13 cellular contexts compared by ENCODE assay signal in genomic region chr19:40567750-40568494, GRCh38. TPM values are rescaled to one million over a fixed set of nuclear protein-coding genes. Genes with fewer than 3 reads are reported as not detected.
A peak's percentile ranks its signal among the peaks of the same experiment; 100 is the strongest.
DNase-seq lines count a peak whose midpoint lies in the region; ATAC-seq, FAIRE-seq and TF ChIP-seq lines count a peak whose summit lies in the region.
"Had no signal": no experiment of that assay in that cellular context is flagged by ENCODE, and none has a peak within 500 bp of the region (broad histone marks: within the 10 kb centered on the region; RNA-seq: fewer than 3 reads in every experiment).

No MANE protein-coding gene starts in this region.

- no peaks in the 10 kb centered on the region for H3K36me3 Mint-ChIP-seq in dendritic cell treated with granulocyte-macrophage colony-stimulating factor and Interleukin-4, amounts not matched to agents 40 ng/mL and 50 ng/mL, for 4 days (ENCODE audit: low read depth)

- no peak for ATAC-seq in HepG2
- no peak for ATAC-seq in right lobe of liver
- no peak for ATAC-seq in GM19455 (IDR thresholded peaks at IDR 0.05; ENCODE audit: unreplicated experiment)

- no peaks in the 10 kb centered on the region for H3K79me2 ChIP-seq in HepG2 (ENCODE audit: insufficient read depth, low read length)

- TF ChIP-seq EP300 in HepG2 (IDR thresholded peaks at IDR 0.05; ENCODE audit: low read depth in 2 of 2, low read length in 2 of 2) (no peak), HepG2 (CRISPR knock-in tag; IDR thresholded peaks at IDR 0.05; ENCODE audit: borderline replicate concordance) (no peak)

- intact Hi-C loops in HepG2 (cut with micrococcal nuclease; ENCODE audit: unreplicated experiment) (no loop called here), right lobe of liver (cut with DNase I) (no loop called here), vagina (cut with DNase I) (no loop called here)
- intact Hi-C loops in dendritic cell treated with granulocyte-macrophage colony-stimulating factor and Interleukin-4, amounts not matched to agents 40 ng/mL and 50 ng/mL, for 4 days (cut with micrococcal nuclease) = loop anchor here (2.0 kb wide), 1 partner anchor 39 kb away; no protein-coding TSS in a partner anchor

- H3K27ac Mint-ChIP-seq in dendritic cell treated with granulocyte-macrophage colony-stimulating factor and Interleukin-4, amounts not matched to agents 40 ng/mL and 50 ng/mL, for 4 days = peak overlapping the region; percentile 37

- peaks cover 10 to 46% of the 10 kb centered on the region in 2 experiments for H3K27me3 ChIP-seq in HepG2 (ENCODE audit: control insufficient read depth in 1 of 2, insufficient read depth in 2 of 2, low read length in 2 of 2)
- H3K27me3 ChIP-seq in right lobe of liver = peaks cover 0 to 10% of the 10 kb centered on the region in 2 donors
- H3K27me3 ChIP-seq in vagina = peaks cover 4% of the 10 kb centered on the region

- H4K20me1 ChIP-seq in HepG2 (ENCODE audit: insufficient read depth, low read length) = no peaks in the 10 kb centered on the region
- H4K20me1 ChIP-seq: BLaER1 treated with 17β-estradiol and CSF1 and Interleukin-3, amounts not matched to agents 10 nM and 100 nM had no signal

- no peak for TF ChIP-seq RAD21 in HepG2 (CRISPR knock-in tag; IDR thresholded peaks at IDR 0.05)

- no peak for FAIRE-seq in HepG2 (lab: Jason Lieb, UNC)
- FAIRE-seq: small intestine had no signal

- H3K4me1 Mint-ChIP-seq in dendritic cell treated with granulocyte-macrophage colony-stimulating factor and Interleukin-4, amounts not matched to agents 40 ng/mL and 50 ng/mL, for 4 days (ENCODE audit: low read depth) = peaks cover 32% of the 10 kb centered on the region

- peak overlapping the region in 1 of 3 experiments; percentile 23; a peak in 1 of 6 replicates for H3K4me3 ChIP-seq in HepG2 (replicated peaks in 1 of 3; ENCODE audit: insufficient read depth in 1 of 3, low read depth in 2 of 3, low read length in 3 of 3)
- H3K4me3 ChIP-seq in right lobe of liver = no peak overlapping the region
- H3K4me3 ChIP-seq in mesodermal cell (ENCODE audit: extremely low read depth, insufficient read depth, low read length, poor library complexity, severe bottlenecking) = peak overlapping the region; percentile 5
- peak overlapping the region; percentile 37 to 43 for H3K4me3 ChIP-seq in vagina
- H3K4me3 ChIP-seq: BLaER1 treated with 17β-estradiol and CSF1 and Interleukin-3, amounts not matched to agents 10 nM and 100 nM had no signal

- 35% methylated on average over 33 of the region's 70 CpGs for WGBS in HepG2 (ENCODE audit: low lambda C conversion rate)
- WGBS in right lobe of liver (ENCODE audit: insufficient coverage, low coverage, low lambda C conversion rate, missing lambda C conversion rate) = 15% methylated on average over 5 of the region's 70 CpGs
- WGBS in mesodermal cell (ENCODE audit: insufficient coverage in 2 of 2), 2 experiments = 6 to 12% methylated on average over 42 to 70 of the region's 70 CpGs

- H3K27ac ChIP-seq in HepG2 (ENCODE audit: extremely low read length, insufficient read depth, low read length) (no peak overlapping the region), right lobe of liver (no peak overlapping the region), mesodermal cell (ENCODE audit: low read depth, low read length, severe bottlenecking) (no peak overlapping the region), vagina (no peak overlapping the region)
- H3K27ac ChIP-seq: BLaER1 treated with 17β-estradiol and CSF1 and Interleukin-3, amounts not matched to agents 10 nM and 100 nM; KMS-11 had no signal

- H3K27me3 Mint-ChIP-seq in dendritic cell treated with granulocyte-macrophage colony-stimulating factor and Interleukin-4, amounts not matched to agents 40 ng/mL and 50 ng/mL, for 4 days = peaks cover 61% of the 10 kb centered on the region

- TF ChIP-seq POLR2A in HepG2 (IDR thresholded peaks at IDR 0.05; ENCODE audit: insufficient read depth in 1 of 2, low read depth in 2 of 2, low read length in 2 of 2) (no peak), right lobe of liver (IDR thresholded peaks at IDR 0.05) (no peak), vagina (IDR thresholded peaks at IDR 0.05) (no peak)

- H3K9me3 ChIP-seq in HepG2 (ENCODE audit: low read length) (no peaks in the 10 kb centered on the region), right lobe of liver (no peaks in the 10 kb centered on the region), mesodermal cell (ENCODE audit: control insufficient read depth, low read length) (no peaks in the 10 kb centered on the region), vagina (no peaks in the 10 kb centered on the region)
- H3K9me3 ChIP-seq: BLaER1 treated with 17β-estradiol and CSF1 and Interleukin-3, amounts not matched to agents 10 nM and 100 nM had no signal

- H3K4me2 ChIP-seq in HepG2 (ENCODE audit: low read depth, low read length) = peak overlapping the region; percentile 27; the same call in 1 of the 2 replicates
- H3K4me2 ChIP-seq: BLaER1 treated with 17β-estradiol and CSF1 and Interleukin-3, amounts not matched to agents 10 nM and 100 nM; KMS-11 had no signal

- CTCF ChIA-PET in HepG2 (lab: Yijun Ruan, JAX; ENCODE audit: low intra/inter-chr PET ratio, low total read pairs) = no interaction called here

- in situ Hi-C loops in HepG2 (cut with HindIII; ENCODE audit: extremely low pct_ligation_motif_present, low pct_unique_long_range_greater_than_20kb) = no loop called here

- POLR2A ChIA-PET in HepG2 (lab: Yijun Ruan, JAX) = no interaction called here

- no peak overlapping the region for H2AFZ ChIP-seq in HepG2 (ENCODE audit: low read length)

- no peaks in the 10 kb centered on the region for H3K9me3 Mint-ChIP-seq in dendritic cell treated with granulocyte-macrophage colony-stimulating factor and Interleukin-4, amounts not matched to agents 40 ng/mL and 50 ng/mL, for 4 days

- H3K36me3 ChIP-seq in HepG2 (replicated peaks in 1 of 2; ENCODE audit: control insufficient read depth in 1 of 2, insufficient read depth in 2 of 2, low read length in 2 of 2) = no peaks in the 10 kb centered on the region
- no peaks in the 10 kb centered on the region for H3K36me3 ChIP-seq in right lobe of liver
- no peaks in the 10 kb centered on the region for H3K36me3 ChIP-seq in mesodermal cell (ENCODE audit: control insufficient read depth, insufficient read depth, low read length)
- no peaks in the 10 kb centered on the region for H3K36me3 ChIP-seq in vagina
- H3K36me3 ChIP-seq: BLaER1 treated with 17β-estradiol and CSF1 and Interleukin-3, amounts not matched to agents 10 nM and 100 nM had no signal

- no peak for DNase-seq in HepG2 (ENCODE audit: low spot score)
- DNase-seq in right lobe of liver = no peak
- no peak for DNase-seq in vagina (ENCODE audit: extremely low spot score in 2 of 2)
- DNase-seq in UCSD-AML1 (lab: John Stamatoyannopoulos, UW; ENCODE audit: unreplicated experiment) = no peak
- DNase-seq in NOMO-1 treated with DMSO at 0.1 percent for 48 hours (lab: John Stamatoyannopoulos, UW; ENCODE audit: unreplicated experiment) = no peak
- DNase-seq: kidney glomerular epithelial cell; small intestine; stimulated activated naive CD4-positive, alpha-beta T cell treated with Interleukin-2 at 50 U/mL for 16 hours had no signal

- H3K4me1 ChIP-seq in HepG2 (ENCODE audit: insufficient read depth, low read length) (peaks cover 18% of the 10 kb centered on the region), right lobe of liver (peaks cover 0 to 11% (median 0%) of the 10 kb centered on the region in 4 donors), mesodermal cell (ENCODE audit: control insufficient read depth, insufficient read depth, low read length, poor library complexity, severe bottlenecking) (peaks cover 2% of the 10 kb centered on the region), vagina (peaks cover 22% of the 10 kb centered on the region)

- H3K4me3 Mint-ChIP-seq in dendritic cell treated with granulocyte-macrophage colony-stimulating factor and Interleukin-4, amounts not matched to agents 40 ng/mL and 50 ng/mL, for 4 days = peak overlapping the region; percentile 72

- no peak overlapping the region for H3K9ac ChIP-seq in HepG2 (ENCODE audit: insufficient read depth, low read depth, low read length)
- H3K9ac ChIP-seq: BLaER1 treated with 17β-estradiol and CSF1 and Interleukin-3, amounts not matched to agents 10 nM and 100 nM; KMS-11 had no signal

- no TSS peak for BruUV-seq in HepG2 (replicated peaks; lab: Mats Ljungman, UMichigan)

- TF ChIP-seq CTCF in HepG2 (CRISPR knock-in tag; IDR thresholded peaks at IDR 0.05) (no peak), right lobe of liver (IDR thresholded peaks at IDR 0.05) (no peak), vagina (IDR thresholded peaks at IDR 0.05) (no peak)

RNA-seq across cellular contexts. Expression of gene SHKBP1, which starts 8.8 kb away (rescaled TPM):
- total RNA-seq in HepG2 (2016; rRNA removed; fragmentation: Illumina TruSeq; extraction: Trizol) = 13.8 and 16.2 TPM in 2 replicates
- total RNA-seq in HepG2 (2016; cell fraction: cytosol; rRNA removed; fragmentation: Illumina TruSeq; extraction: Trizol; ENCODE audit: low read depth) = 5.3 and 5.6 TPM in 2 replicates
- total RNA-seq in HepG2 (2016; cell fraction: insoluble cytoplasmic fraction; rRNA removed; fragmentation: Illumina TruSeq; extraction: Trizol) = 13.0 and 17.7 TPM in 2 replicates
- total RNA-seq in HepG2 (2016; cell fraction: membrane; rRNA removed; fragmentation: Illumina TruSeq; extraction: Trizol) = 7.8 and 10.7 TPM in 2 replicates
- total RNA-seq in HepG2 (2016; cell fraction: nucleus; rRNA removed; fragmentation: Illumina TruSeq; extraction: Trizol) = 13.0 and 13.3 TPM in 2 replicates
- 17.4 and 20.6 TPM in 2 replicates for polyA plus RNA-seq in HepG2 (2011; rRNA removed)
- polyA plus RNA-seq in HepG2 (2011; cell fraction: cytosol; rRNA removed) = 13.3 and 18.5 TPM in 2 replicates
- polyA plus RNA-seq in HepG2 (2011; cell fraction: nucleus; rRNA removed) = 67.9 and 84.5 TPM in 2 replicates
- polyA plus RNA-seq in HepG2 (2012) = 15.6 and 36.6 TPM in 2 replicates
- polyA plus RNA-seq in HepG2 (2016; cell fraction: cytosol; fragmentation: Illumina TruSeq; extraction: Trizol; ENCODE audit: low read depth) = 7.9 and 8.8 TPM in 2 replicates
- polyA plus RNA-seq in HepG2 (2016; cell fraction: insoluble cytoplasmic fraction; fragmentation: Illumina TruSeq; extraction: Trizol; ENCODE audit: low read depth) = 20.3 and 25.0 TPM in 2 replicates
- polyA plus RNA-seq in HepG2 (2016; cell fraction: membrane; fragmentation: Illumina TruSeq; extraction: Trizol; ENCODE audit: low read depth) = 14.5 and 16.5 TPM in 2 replicates
- polyA plus RNA-seq in HepG2 (2016; cell fraction: nucleus; fragmentation: Illumina TruSeq; extraction: Trizol; ENCODE audit: insufficient read depth, low read depth) = 34.3 and 43.8 TPM in 2 replicates
- 46.9 and 53.5 TPM in 2 replicates for polyA minus RNA-seq in HepG2 (2011; rRNA and poly(A)+ RNA removed; ENCODE audit: low replicate concordance)
- polyA minus RNA-seq in HepG2 (2011; cell fraction: cytosol; rRNA and poly(A)+ RNA removed) = 25.8 and 30.2 TPM in 2 replicates
- polyA minus RNA-seq in HepG2 (2011; cell fraction: nucleus; rRNA and poly(A)+ RNA removed) = 15.2 and 18.8 TPM in 2 replicates
- total RNA-seq in right lobe of liver = 10 to 100 TPM; 16.1 to 29.0 (median 22.4) TPM
- 92.0 TPM for polyA plus RNA-seq in mesodermal cell (2013, experiment 1 of 2)
- 81.3 TPM for polyA plus RNA-seq in mesodermal cell (2013, experiment 2 of 2)
- total RNA-seq in vagina = 51.6 TPM

RNA-seq across cellular contexts. Expression of gene LTBP4, which starts 33.2 kb away (rescaled TPM):
- total RNA-seq in HepG2 (2016; rRNA removed; fragmentation: Illumina TruSeq; extraction: Trizol) = 0.45 and 0.86 TPM in 2 replicates
- total RNA-seq in HepG2 (2016; cell fraction: cytosol; rRNA removed; fragmentation: Illumina TruSeq; extraction: Trizol; ENCODE audit: low read depth) = 0.97 and 1.7 TPM in 2 replicates
- total RNA-seq in HepG2 (2016; cell fraction: insoluble cytoplasmic fraction; rRNA removed; fragmentation: Illumina TruSeq; extraction: Trizol) = 0.65 and 0.95 TPM in 2 replicates
- total RNA-seq in HepG2 (2016; cell fraction: membrane; rRNA removed; fragmentation: Illumina TruSeq; extraction: Trizol) = 0.37 and 1.2 TPM in 2 replicates
- total RNA-seq in HepG2 (2016; cell fraction: nucleus; rRNA removed; fragmentation: Illumina TruSeq; extraction: Trizol) = 0.81 and 1.2 TPM in 2 replicates
- 2.2 and 2.3 TPM in 2 replicates for polyA plus RNA-seq in HepG2 (2011; rRNA removed)
- 0.73 and 1.1 TPM in 2 replicates for polyA plus RNA-seq in HepG2 (2011; cell fraction: cytosol; rRNA removed)
- 13.9 and 21.0 TPM in 2 replicates for polyA plus RNA-seq in HepG2 (2011; cell fraction: nucleus; rRNA removed)
- 3.8 and 4.0 TPM in 2 replicates for polyA plus RNA-seq in HepG2 (2012)
- polyA plus RNA-seq in HepG2 (2016; cell fraction: cytosol; fragmentation: Illumina TruSeq; extraction: Trizol; ENCODE audit: low read depth) = 0.32 TPM in 2 replicates
- polyA plus RNA-seq in HepG2 (2016; cell fraction: insoluble cytoplasmic fraction; fragmentation: Illumina TruSeq; extraction: Trizol; ENCODE audit: low read depth) = 0.66 and 0.89 TPM in 2 replicates
- polyA plus RNA-seq in HepG2 (2016; cell fraction: membrane; fragmentation: Illumina TruSeq; extraction: Trizol; ENCODE audit: low read depth) = 0.61 and 0.92 TPM in 2 replicates
- polyA plus RNA-seq in HepG2 (2016; cell fraction: nucleus; fragmentation: Illumina TruSeq; extraction: Trizol; ENCODE audit: insufficient read depth, low read depth) = 3.8 and 5.0 TPM in 2 replicates
- 2.3 and 20.6 TPM in 2 replicates for polyA minus RNA-seq in HepG2 (2011; rRNA and poly(A)+ RNA removed; ENCODE audit: low replicate concordance)
- 1.2 and 2.7 TPM in 2 replicates for polyA minus RNA-seq in HepG2 (2011; cell fraction: cytosol; rRNA and poly(A)+ RNA removed)
- 2.4 and 2.6 TPM in 2 replicates for polyA minus RNA-seq in HepG2 (2011; cell fraction: nucleus; rRNA and poly(A)+ RNA removed)
- 10 to 100 TPM; 19.3 to 40.8 (median 34.4) TPM for total RNA-seq in right lobe of liver
- polyA plus RNA-seq in mesodermal cell (2013, experiment 1 of 2) = 141 TPM
- polyA plus RNA-seq in mesodermal cell (2013, experiment 2 of 2) = 112 TPM
- 983 TPM for total RNA-seq in vagina

Comparison
In these comparisons a context has a peak if more than half of its experiments do, and no peak if none do; other contexts are left out.
1. H3K4me3 ChIP-seq: peak in mesodermal cell (single experiment) and vagina (2 of 2); none in right lobe of liver (0 of 3).
2. RNA of gene LTBP4, which starts 33.2 kb away (total RNA-seq): 983 TPM in vagina (single experiment); 19.3 to 40.8 TPM in right lobe of liver and 0.37 to 1.7 TPM in HepG2; every median in the first group is over 10 times any median in the second.